ENCODE assay signal across 14 cellular contexts in genomic region chr17:80311216-80311827, GRCh38.
"Had no signal": no experiment of that assay in that cellular context is flagged by ENCODE, and none has a peak within 500 bp of the region (broad histone marks: within the 10 kb centered on the region; RNA-seq: fewer than 3 reads in every experiment).

No MANE protein-coding gene starts in this region.

- H3K9me3 Mint-ChIP-seq: activated naive CD4-positive, alpha-beta T cell treated with anti-CD3 and anti-CD28 coated beads, Interleukin-2, amount 10 ng/mL, durations not matched to agents 7 days and 5 days; naive B cell had no signal

- H3K4me3 Mint-ChIP-seq: activated naive CD4-positive, alpha-beta T cell treated with anti-CD3 and anti-CD28 coated beads, Interleukin-2, amount 10 ng/mL, durations not matched to agents 7 days and 5 days; naive B cell had no signal

- H3K9me3 ChIP-seq: SJSA1 had no signal

- H3K4me3 ChIP-seq: lung, SJSA1 had no signal

- H3K27ac ChIP-seq: brain microvascular endothelial cell, SJSA1 had no signal

- H3K27me3 Mint-ChIP-seq: activated naive CD4-positive, alpha-beta T cell treated with anti-CD3 and anti-CD28 coated beads, Interleukin-2, amount 10 ng/mL, durations not matched to agents 7 days and 5 days; naive B cell had no signal

- DNase-seq: activated CD4-positive, alpha-beta T cell treated with anti-CD3 and anti-CD28 coated beads, Interleukin-2, amount 50 U/mL, for 48 hours; activated CD4-positive, CD25-positive, alpha-beta regulatory T cell treated with anti-CD3 and anti-CD28 coated beads, Interleukin-2, amount 50 U/mL, for 72 hours; brain microvascular endothelial cell; cerebellar nuclear complex; naive B cell; nucleus accumbens; stimulated activated CD4-positive, alpha-beta T cell treated with anti-CD3 and anti-CD28 coated beads, Interleukin-15, amount 100 ng/mL, for 24 hours; stimulated activated CD4-positive, alpha-beta T cell treated with anti-CD3 and anti-CD28 coated beads, Interleukin-4, amount 100 ng/mL, for 1 hour; stimulated activated naive CD4-positive, alpha-beta T cell treated with Interleukin-2 at 50 U/mL for 16 hours; T1000; trophoblast cell had no signal

- H3K27me3 ChIP-seq: brain microvascular endothelial cell, SJSA1 had no signal

- H3K4me1 Mint-ChIP-seq: activated naive CD4-positive, alpha-beta T cell treated with anti-CD3 and anti-CD28 coated beads, Interleukin-2, amount 10 ng/mL, durations not matched to agents 7 days and 5 days had no signal

- H3K4me1 ChIP-seq: SJSA1 had no signal
